24 cellular contexts compared by ENCODE assay signal in genomic region chr14:73342670-73343069, GRCh38.
"Had no signal": no experiment of that assay in that cellular context is flagged by ENCODE, and none has a peak within 500 bp of the region (broad histone marks: within the 10 kb centered on the region; RNA-seq: fewer than 3 reads in every experiment).

No MANE protein-coding gene starts in this region.

- ATAC-seq: activated T-cell treated with anti-CD3 and anti-CD28 coated beads, Interleukin-2, amount 50 U/mL, for 72 hours; esophagus mucosa; left ventricle myocardium superior; natural killer cell treated with Interleukin-12 subunit alpha and Interleukin-12 subunit beta and Interleukin-15 and Interleukin-18, amount 100 ng/mL, for 72 hours; psoas muscle had no signal

- FAIRE-seq: endothelial cell of umbilical vein had no signal

- DNase-seq: activated B cell treated with CpG ODN at 0.5 μM for 24 hours; activated CD4-positive, alpha-beta memory T cell treated with anti-CD3 and anti-CD28 coated beads, Interleukin-2, amount 10 ng/mL, durations not matched to agents 7 days and 5 days; activated CD4-positive, alpha-beta T cell treated with anti-CD3 and anti-CD28 coated beads for 48 hours; activated effector memory CD4-positive, alpha-beta T cell treated with Interleukin-2 at 50 U/mL for 16 hours; activated naive CD4-positive, alpha-beta T cell treated with anti-CD3 and anti-CD28 coated beads, Interleukin-2, amount 10 ng/mL, durations not matched to agents 7 days and 5 days; activated T-cell treated with anti-CD3 and anti-CD28 coated beads, Interleukin-2, amount 50 U/mL, for 72 hours; amygdala; dermis blood vessel endothelial cell; effector CD8-positive, alpha-beta T cell; foreskin melanocyte; immature natural killer cell; kidney glomerular epithelial cell; left ventricle myocardium superior; mammary epithelial cell; midbrain; psoas muscle; spleen; stimulated activated CD4-positive, alpha-beta T cell treated with anti-CD3 and anti-CD28 coated beads, Interleukin-4, amount 100 ng/mL, for 1 hour; stimulated activated naive CD4-positive, alpha-beta T cell; testis; trophoblast cell had no signal
